In the genomic region with DNA sequence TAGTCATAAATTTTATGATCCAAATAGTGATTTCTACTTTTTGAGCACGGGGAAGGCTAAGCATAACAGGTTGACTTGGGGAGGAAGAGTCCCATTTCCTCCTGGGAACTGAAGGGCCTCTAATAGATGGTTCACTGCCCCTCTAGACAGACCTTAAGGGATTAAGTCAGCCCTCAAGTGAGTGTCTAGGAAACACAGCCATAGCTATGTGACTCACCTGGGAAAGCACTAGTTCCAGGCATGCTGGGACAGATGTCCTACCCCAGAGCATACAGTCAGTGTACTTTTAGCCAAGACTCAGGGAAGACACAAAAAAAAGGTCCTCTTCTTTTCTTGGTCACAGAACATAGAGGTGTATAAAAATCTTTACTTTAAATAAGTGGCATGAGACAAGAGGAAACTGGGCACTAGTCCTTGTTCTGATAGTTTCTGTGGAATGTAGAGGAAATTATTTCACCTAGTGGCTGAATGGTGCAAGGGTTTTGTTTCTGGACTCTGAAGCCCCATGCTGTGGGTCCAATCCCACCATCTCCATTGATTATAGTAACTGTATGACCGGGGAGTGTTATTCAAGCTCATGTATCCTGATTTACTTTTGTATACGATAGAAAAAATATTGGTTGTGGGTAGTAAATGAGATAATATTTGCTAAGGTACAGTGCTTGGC, we compare ENCODE assay signal across 18 cellular contexts.
DNase-seq lines count a peak whose midpoint lies in the region; ATAC-seq, FAIRE-seq and TF ChIP-seq lines count a peak whose summit lies in the region.
"Had no signal": no experiment of that assay in that cellular context is flagged by ENCODE, and none has a peak within 500 bp of the region (broad histone marks: within the 10 kb centered on the region; RNA-seq: fewer than 3 reads in every experiment).

No MANE protein-coding gene starts in this region.

- intact Hi-C loops in left lung (cut with DNase I) = no loop called here

- H3K4me3 Mint-ChIP-seq in mesothelial cell of epicardium = no peak overlapping the region
- H3K4me3 Mint-ChIP-seq: activated CD4-positive, alpha-beta memory T cell treated with anti-CD3 and anti-CD28 coated beads, Interleukin-2, amount 10 ng/mL, durations not matched to agents 7 days and 5 days; naive B cell; stimulated activated memory B cell treated with anti-CD40 and anti-IgM and Interleukin-4, amounts not matched to agents 10 μg/mL and 1 μg/mL and 100 μg/mL, for 72 hours had no signal

- no peaks in the 10 kb centered on the region for H3K9me3 ChIP-seq in left lung

- H3K36me3 ChIP-seq in bronchial epithelial cell (ENCODE audit: control insufficient read depth, insufficient read depth, low read length) = no peaks in the 10 kb centered on the region
- no peaks in the 10 kb centered on the region for H3K36me3 ChIP-seq in left lung

- no peaks in the 10 kb centered on the region for H3K27me3 Mint-ChIP-seq in mesothelial cell of epicardium (ENCODE audit: low read depth)
- H3K27me3 Mint-ChIP-seq: naive B cell had no signal

- peak; percentile 12 for TF ChIP-seq CTCF in bronchial epithelial cell (IDR thresholded peaks at IDR 0.05; ENCODE audit: insufficient read depth, low read length, severe bottlenecking)
- TF ChIP-seq CTCF in left lung (IDR thresholded peaks at IDR 0.05) = no peak
- no peak for TF ChIP-seq CTCF in mesothelial cell of epicardium (IDR thresholded peaks at IDR 0.05; ENCODE audit: unreplicated experiment)

- H3K4me3 ChIP-seq in bronchial epithelial cell (ENCODE audit: low read depth, low read length) = no peak overlapping the region
- no peak overlapping the region for H3K4me3 ChIP-seq in left lung

- no peak overlapping the region for H3K27ac Mint-ChIP-seq in mesothelial cell of epicardium
- H3K27ac Mint-ChIP-seq: activated CD4-positive, alpha-beta memory T cell treated with anti-CD3 and anti-CD28 coated beads, Interleukin-2, amount 10 ng/mL, durations not matched to agents 7 days and 5 days; naive B cell; stimulated activated memory B cell treated with anti-CD40 and anti-IgM and Interleukin-4, amounts not matched to agents 10 μg/mL and 1 μg/mL and 100 μg/mL, for 72 hours had no signal

- no peaks in the 10 kb centered on the region for H3K4me1 ChIP-seq in left lung

- no peaks in the 10 kb centered on the region for H3K36me3 Mint-ChIP-seq in mesothelial cell of epicardium
- H3K36me3 Mint-ChIP-seq: naive B cell; stimulated activated memory B cell treated with anti-CD40 and anti-IgM and Interleukin-4, amounts not matched to agents 10 μg/mL and 1 μg/mL and 100 μg/mL, for 72 hours had no signal

- FAIRE-seq in bronchial epithelial cell (lab: Jason Lieb, UNC) = no peak
- FAIRE-seq: GM18507 had no signal

- H3K27me3 ChIP-seq in bronchial epithelial cell (ENCODE audit: control insufficient read depth, insufficient read depth, low read length) = no peaks in the 10 kb centered on the region
- H3K27me3 ChIP-seq in left lung = no peaks in the 10 kb centered on the region

- H3K4me1 Mint-ChIP-seq in mesothelial cell of epicardium = peaks cover 30% of the 10 kb centered on the region
- H3K4me1 Mint-ChIP-seq: activated CD4-positive, alpha-beta memory T cell treated with anti-CD3 and anti-CD28 coated beads, Interleukin-2, amount 10 ng/mL, durations not matched to agents 7 days and 5 days; naive B cell; stimulated activated memory B cell treated with anti-CD40 and anti-IgM and Interleukin-4, amounts not matched to agents 10 μg/mL and 1 μg/mL and 100 μg/mL, for 72 hours had no signal

- DNase-seq in EL (peak; percentile 17), NAMALWA (ENCODE audit: low spot score) (peak; percentile 8), bronchial epithelial cell (ENCODE audit: low read depth) (peak; percentile 99), left lung (no peak), hepatic stellate cell (ENCODE audit: low spot score) (no peak), cerebellar nuclear complex (lab: John Stamatoyannopoulos, UW) (no peak), mesothelial cell of epicardium (ENCODE audit: low spot score in 2 of 2, unreplicated experiment in 2 of 2) (no peak)
- DNase-seq: activated CD4-positive, alpha-beta memory T cell treated with anti-CD3 and anti-CD28 coated beads, Interleukin-2, amount 10 ng/mL, durations not matched to agents 7 days and 5 days; activated effector memory CD4-positive, alpha-beta T cell treated with Interleukin-2 at 50 U/mL for 16 hours; C1 segment of cervical spinal cord; head of caudate nucleus; naive B cell; NCI-H748 treated with DMSO at 0.1 percent for 48 hours; stimulated activated CD4-positive, alpha-beta T cell treated with anti-CD3 and anti-CD28 coated beads, Interleukin-4, amount 100 ng/mL, for 4 hours had no signal

- H3K9me3 Mint-ChIP-seq in mesothelial cell of epicardium = no peaks in the 10 kb centered on the region
- H3K9me3 Mint-ChIP-seq: activated CD4-positive, alpha-beta memory T cell treated with anti-CD3 and anti-CD28 coated beads, Interleukin-2, amount 10 ng/mL, durations not matched to agents 7 days and 5 days; naive B cell; stimulated activated memory B cell treated with anti-CD40 and anti-IgM and Interleukin-4, amounts not matched to agents 10 μg/mL and 1 μg/mL and 100 μg/mL, for 72 hours had no signal

- no peak overlapping the region for H3K27ac ChIP-seq in left lung
- H3K27ac ChIP-seq: KMS-11 had no signal

- ATAC-seq in left lung (peak; percentile 61), GM19397 (IDR thresholded peaks at IDR 0.05; ENCODE audit: unreplicated experiment) (no peak)
- ATAC-seq: stimulated activated memory B cell treated with anti-CD40 and anti-IgM and Interleukin-4, amounts not matched to agents 10 μg/mL and 1 μg/mL and 100 μg/mL, for 72 hours had no signal

Comparison
In these comparisons a context has a peak if more than half of its experiments do, and no peak if none do; other contexts are left out.
1. DNase-seq: peak in EL (single experiment), NAMALWA (single experiment) and bronchial epithelial cell (single experiment); none in left lung (0 of 2), hepatic stellate cell (single experiment), cerebellar nuclear complex (0 of 2) and mesothelial cell of epicardium (0 of 2).